8 cellular contexts compared by ENCODE assay signal in genomic region chr1:203860396-203860951, GRCh38. TPM values are rescaled to one million over a fixed set of nuclear protein-coding genes. Genes with fewer than 3 reads are reported as not detected.
DNase-seq lines count a peak whose midpoint lies in the region; ATAC-seq and FAIRE-seq lines count a peak whose summit lies in the region.

No MANE protein-coding gene starts in this region.

- peak overlapping the region in 3 of 6 donors; percentile 97 to 98 (median 98) for H3K27ac Mint-ChIP-seq in naive B cell

- DNase-seq in DMS53 treated with DMSO at 0.1 percent for 48 hours (lab: John Stamatoyannopoulos, UW; ENCODE audit: unreplicated experiment) (peak; percentile 34), NCI-H2227 treated with DMSO at 0.1 percent for 48 hours (lab: John Stamatoyannopoulos, UW) (peak; percentile 7), cerebellum (ENCODE audit: low spot score) (peak; percentile 13), naive B cell (no peak), HTR-8/SVneo (ENCODE audit: insufficient read length, low spot score) (no peak), NCI-H2107 (lab: John Stamatoyannopoulos, UW) (no peak)
- no peak for DNase-seq in activated CD4-positive, alpha-beta T cell treated with anti-CD3 and anti-CD28 coated beads for 4 hours

- peaks cover 13 to 29% (median 21%) of the 10 kb centered on the region in 3 donors for H3K4me1 Mint-ChIP-seq in naive B cell

- H3K9me3 Mint-ChIP-seq in naive B cell, result no peaks in the 10 kb centered on the region

- H3K36me3 Mint-ChIP-seq in naive B cell, result peaks cover 6 to 8% of the 10 kb centered on the region in 2 donors

- FAIRE-seq in HTR-8/SVneo (lab: Jason Lieb, UNC), result no peak

- no peaks in the 10 kb centered on the region for H3K27me3 Mint-ChIP-seq in naive B cell

- no peak for ATAC-seq in naive B cell (ENCODE audit: low read depth in 2 of 2)
- ATAC-seq in GM21619 (IDR thresholded peaks at IDR 0.05; ENCODE audit: unreplicated experiment), result no peak

- peak overlapping the region in 7 of 8 donors; percentile 95 to 100 (median 99) for H3K4me3 Mint-ChIP-seq in naive B cell

RNA-seq across cellular contexts. Expression of gene SNRPE, which starts 0.9 kb away (rescaled TPM):
- total RNA-seq in cerebellum, result 53.3 TPM
- polyA plus RNA-seq in naive B cell (ENCODE audit: low read depth in 6 of 6), result 100 to 1,000 TPM; 222 to 296 (median 250) TPM

Comparison
In these comparisons a context has a peak if more than half of its experiments do, and no peak if none do; other contexts are left out.
1. DNase-seq: peak in DMS53 treated with DMSO at 0.1 percent for 48 hours (single experiment), NCI-H2227 treated with DMSO at 0.1 percent for 48 hours (single experiment) and cerebellum (single experiment); none in naive B cell (single experiment), HTR-8/SVneo (single experiment), activated CD4-positive, alpha-beta T cell treated with anti-CD3 and anti-CD28 coated beads for 4 hours (0 of 2) and NCI-H2107 (single experiment).